8 cellular contexts compared by ENCODE assay signal in the genomic region with DNA sequence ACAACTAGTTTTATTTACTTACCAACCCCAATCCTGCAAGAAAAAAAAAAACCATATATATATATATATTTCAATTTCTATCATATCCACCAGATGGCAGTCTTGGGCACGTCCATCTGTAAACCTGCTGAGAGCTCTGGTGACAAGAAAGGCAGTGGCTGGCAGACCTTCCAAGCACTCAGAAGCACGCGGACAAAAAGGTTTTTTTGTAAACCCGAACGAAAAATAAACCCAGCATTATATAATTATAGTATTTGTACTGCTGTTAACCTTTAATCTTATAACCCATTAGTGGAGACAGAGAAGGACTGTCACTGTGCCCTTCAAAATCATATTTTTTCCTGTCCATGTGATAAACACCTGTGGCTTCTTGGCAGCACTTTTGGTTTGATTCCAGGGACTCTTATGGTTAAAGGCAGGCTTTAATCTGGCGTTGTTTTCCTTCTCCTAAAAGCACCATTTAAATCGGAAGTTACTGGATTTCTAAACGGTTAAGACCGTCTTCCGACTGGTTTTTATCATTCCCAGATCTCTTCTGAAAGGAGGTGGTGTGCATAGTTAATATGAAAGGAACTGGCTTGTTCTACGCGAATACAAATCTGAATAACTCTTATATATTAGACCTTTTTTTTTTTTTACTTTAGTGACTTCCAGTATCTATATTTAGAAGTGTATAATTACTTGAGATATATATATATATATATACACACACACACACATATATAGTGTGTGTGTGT. TPM values are rescaled to one million over a fixed set of nuclear protein-coding genes. Genes with fewer than 3 reads are reported as not detected.
A peak's percentile ranks its signal among the peaks of the same experiment; 100 is the strongest.
DNase-seq lines count a peak whose midpoint lies in the region; ATAC-seq and TF ChIP-seq lines count a peak whose summit lies in the region.

No MANE protein-coding gene starts in this region.

- H3K4me3 ChIP-seq in cardiac muscle cell (no peak overlapping the region), prostate gland (peak overlapping the region; percentile 1 to 23)

- peaks cover 2% of the 10 kb centered on the region for H3K36me3 Mint-ChIP-seq in activated naive CD8-positive, alpha-beta T cell treated with anti-CD3 and anti-CD28 coated beads, Interleukin-2, amount 10 ng/mL, durations not matched to agents 7 days and 5 days

- H3K4me1 ChIP-seq in cardiac muscle cell (ENCODE audit: low read depth) (peaks cover 4% of the 10 kb centered on the region), prostate gland (replicated peaks) (no peaks in the 10 kb centered on the region)

- H3K4me1 Mint-ChIP-seq in activated naive CD8-positive, alpha-beta T cell treated with anti-CD3 and anti-CD28 coated beads, Interleukin-2, amount 10 ng/mL, durations not matched to agents 7 days and 5 days = peaks cover 12% of the 10 kb centered on the region

- no peak for TF ChIP-seq POLR2A in prostate gland (IDR thresholded peaks at IDR 0.05)

- 1% methylated on average over 12 of the region's 12 CpGs for WGBS in prostate gland

- H3K27me3 ChIP-seq in cardiac muscle cell (no peaks in the 10 kb centered on the region), prostate gland (replicated peaks; ENCODE audit: insufficient read depth) (no peaks in the 10 kb centered on the region)

- H3K27ac ChIP-seq in cardiac muscle cell (no peak overlapping the region), prostate gland (peak overlapping the region; percentile 43 to 44)

- DNase-seq in GM10248 (ENCODE audit: extremely low spot score) = peak; percentile 55
- DNase-seq in NCI-H1105 (lab: John Stamatoyannopoulos, UW) = peak; percentile 96
- DNase-seq in SKM-1 (lab: John Stamatoyannopoulos, UW; ENCODE audit: unreplicated experiment) = peak; percentile 40
- DNase-seq in activated naive CD8-positive, alpha-beta T cell treated with anti-CD3 and anti-CD28 coated beads, Interleukin-2, amount 10 ng/mL, durations not matched to agents 7 days and 5 days = no peak
- DNase-seq in cardiac muscle cell (ENCODE audit: low read depth in 1 of 2, low spot score in 1 of 2) = peak; percentile 83 to 85
- DNase-seq in prostate gland (ENCODE audit: low spot score) = peak; percentile 77

- peak overlapping the region; percentile 75 for H3K4me3 Mint-ChIP-seq in activated naive CD8-positive, alpha-beta T cell treated with anti-CD3 and anti-CD28 coated beads, Interleukin-2, amount 10 ng/mL, durations not matched to agents 7 days and 5 days

- intact Hi-C loops in prostate gland (cut with DNase I) = loop anchor here (2.0 to 5.0 kb wide), 2 partner anchors 46 to 157 kb away; no protein-coding TSS in a partner anchor

- H3K9me3 ChIP-seq in cardiac muscle cell (ENCODE audit: low read depth) = no peaks in the 10 kb centered on the region
- no peaks in the 10 kb centered on the region for H3K9me3 ChIP-seq in prostate gland

- no peaks in the 10 kb centered on the region for H3K27me3 Mint-ChIP-seq in activated naive CD8-positive, alpha-beta T cell treated with anti-CD3 and anti-CD28 coated beads, Interleukin-2, amount 10 ng/mL, durations not matched to agents 7 days and 5 days

- CTCF ChIA-PET in GM10248 (lab: Yijun Ruan, JAX) = interaction anchor here (0.6 to 3.9 kb wide), 14 partner anchors 9 to 1267 kb away, joined by 3 to 22 read pairs (median 4); a partner anchor contains a TSS

- H3K9me3 Mint-ChIP-seq in activated naive CD8-positive, alpha-beta T cell treated with anti-CD3 and anti-CD28 coated beads, Interleukin-2, amount 10 ng/mL, durations not matched to agents 7 days and 5 days = no peaks in the 10 kb centered on the region

- H3K27ac Mint-ChIP-seq in activated naive CD8-positive, alpha-beta T cell treated with anti-CD3 and anti-CD28 coated beads, Interleukin-2, amount 10 ng/mL, durations not matched to agents 7 days and 5 days = peak overlapping the region; percentile 62

- H3K36me3 ChIP-seq in cardiac muscle cell = no peaks in the 10 kb centered on the region
- H3K36me3 ChIP-seq in prostate gland = no peaks in the 10 kb centered on the region

- peak; percentile 85 for ATAC-seq in activated naive CD8-positive, alpha-beta T cell treated with anti-CD3 and anti-CD28 coated beads, Interleukin-2, amount 10 ng/mL, durations not matched to agents 7 days and 5 days (ENCODE audit: low read depth)
- ATAC-seq in GM18867 (IDR thresholded peaks at IDR 0.05; ENCODE audit: unreplicated experiment) (no peak), HG03045 (IDR thresholded peaks at IDR 0.05; ENCODE audit: unreplicated experiment) (no peak)

- TF ChIP-seq CTCF in GM10248 (IDR thresholded peaks at IDR 0.05; ENCODE audit: control extremely low read depth, extremely low read depth, low read depth, missing control alignments) = peak; percentile 29
- TF ChIP-seq CTCF in cardiac muscle cell (IDR thresholded peaks at IDR 0.05; ENCODE audit: low read depth, low read length) = peak; percentile 45
- TF ChIP-seq CTCF in prostate gland (IDR thresholded peaks at IDR 0.05) = peak; percentile 36 to 73 (median 50)

- POLR2A ChIA-PET in GM10248 (lab: Yijun Ruan, JAX) = interaction anchor here (0.7 kb wide), 1 partner anchor 63 kb away, joined by 4 read pairs; no protein-coding TSS in a partner anchor
- POLR2A ChIA-PET in activated naive CD8-positive, alpha-beta T cell treated with anti-CD3 and anti-CD28 coated beads, Interleukin-2, amount 10 ng/mL, durations not matched to agents 7 days and 5 days (lab: Charles Lee) = interaction anchor here (0.6 kb wide), 1 partner anchor 117 kb away, joined by 3 read pairs; a partner anchor contains a TSS

RNA-seq across cellular contexts. Expression of a gene that starts 31.0 kb away (rescaled TPM):
- total RNA-seq in activated naive CD8-positive, alpha-beta T cell treated with anti-CD3 and anti-CD28 coated beads, Interleukin-2, amount 10 ng/mL, durations not matched to agents 7 days and 5 days = under 1 TPM; 0.20 to 0.33 TPM
- total RNA-seq in cardiac muscle cell (not detected in 2 replicates), prostate gland (1 to 10 TPM in 1 of 2 donors, under 1 TPM in 1; 0.91 to 1.4 TPM)
- 0.43 and 0.55 TPM in 2 replicates for polyA plus RNA-seq in cardiac muscle cell
